ENCODE assay signal across 11 cellular contexts in the genomic region with DNA sequence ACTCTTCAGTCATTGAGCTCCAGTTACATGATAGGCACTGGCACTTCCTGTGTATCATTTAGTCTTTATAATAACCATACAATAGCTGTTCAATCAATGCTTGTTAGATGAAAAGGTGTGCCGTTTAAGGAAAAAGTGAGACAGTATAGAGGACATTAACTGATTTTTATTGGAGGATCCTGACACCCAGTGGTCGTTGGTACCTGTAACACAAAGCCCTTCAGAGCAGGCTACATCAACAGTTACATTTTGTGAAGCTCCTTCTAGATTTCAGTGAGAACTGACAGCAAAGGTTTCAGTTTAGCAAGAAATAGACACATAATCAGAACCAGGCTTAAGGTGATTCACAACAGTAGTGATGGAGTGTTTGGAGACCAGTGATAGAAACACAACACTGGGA. TPM values are rescaled to one million over a fixed set of nuclear protein-coding genes. Genes with fewer than 3 reads are reported as not detected.
A peak's percentile ranks its signal among the peaks of the same experiment; 100 is the strongest.
DNase-seq lines count a peak whose midpoint lies in the region; ATAC-seq and TF ChIP-seq lines count a peak whose summit lies in the region.
"Had no signal": no experiment of that assay in that cellular context is flagged by ENCODE, and none has a peak within 500 bp of the region (broad histone marks: within the 10 kb centered on the region; RNA-seq: fewer than 3 reads in every experiment).

No MANE protein-coding gene starts in this region.

- peaks cover 6% of the 10 kb centered on the region for H3K4me1 Mint-ChIP-seq in activated CD4-positive, alpha-beta memory T cell treated with anti-CD3 and anti-CD28 coated beads for 36 hours (ENCODE audit: low read depth)
- peaks cover 6% of the 10 kb centered on the region for H3K4me1 Mint-ChIP-seq in activated CD4-positive, alpha-beta memory T cell treated with anti-CD3 and anti-CD28 coated beads, Interleukin-2, amount 10 ng/mL, durations not matched to agents 7 days and 5 days

- TF ChIP-seq CTCF in astrocyte of the spinal cord (IDR thresholded peaks at IDR 0.05; ENCODE audit: low read depth, low read length): peak; percentile 27

- in situ Hi-C loops in astrocyte of the spinal cord (cut with HindIII; ENCODE audit: low sequenced_read_pairs): no loop called here

- intact Hi-C loops in activated CD4-positive, alpha-beta memory T cell treated with anti-CD3 and anti-CD28 coated beads for 36 hours (cut with micrococcal nuclease): loop anchor here (5.0 to 10.0 kb wide), 3 partner anchors 204 to 564 kb away; a partner anchor contains a TSS
- intact Hi-C loops in sciatic nerve (cut with DNase I): no loop called here

- ATAC-seq in sciatic nerve (peak; percentile 34), HG02759 (IDR thresholded peaks at IDR 0.05; ENCODE audit: unreplicated experiment) (no peak), GM18520 (IDR thresholded peaks at IDR 0.05; ENCODE audit: unreplicated experiment) (no peak)
- ATAC-seq: CD8-positive, alpha-beta T cell had no signal

- H3K9me3 Mint-ChIP-seq in activated CD4-positive, alpha-beta memory T cell treated with anti-CD3 and anti-CD28 coated beads for 36 hours: no peaks in the 10 kb centered on the region
- no peaks in the 10 kb centered on the region for H3K9me3 Mint-ChIP-seq in activated CD4-positive, alpha-beta memory T cell treated with anti-CD3 and anti-CD28 coated beads, Interleukin-2, amount 10 ng/mL, durations not matched to agents 7 days and 5 days
- H3K9me3 Mint-ChIP-seq: CD8-positive, alpha-beta T cell had no signal

- CTCF ChIA-PET in activated CD4-positive, alpha-beta memory T cell treated with anti-CD3 and anti-CD28 coated beads for 36 hours (lab: Charles Lee): interaction anchor here (0.5 to 2.6 kb wide), 8 partner anchors 13 to 758 kb away, joined by 3 to 6 read pairs (median 4); no protein-coding TSS in a partner anchor
- CTCF ChIA-PET in activated CD4-positive, alpha-beta memory T cell treated with anti-CD3 and anti-CD28 coated beads, Interleukin-2, amount 10 ng/mL, durations not matched to agents 7 days and 5 days (lab: Charles Lee): interaction anchor here (1.0 kb wide), 1 partner anchor 126 kb away, joined by 5 read pairs; no protein-coding TSS in a partner anchor

- H3K27ac Mint-ChIP-seq in activated CD4-positive, alpha-beta memory T cell treated with anti-CD3 and anti-CD28 coated beads for 36 hours: no peak overlapping the region
- no peak overlapping the region for H3K27ac Mint-ChIP-seq in activated CD4-positive, alpha-beta memory T cell treated with anti-CD3 and anti-CD28 coated beads, Interleukin-2, amount 10 ng/mL, durations not matched to agents 7 days and 5 days
- H3K27ac Mint-ChIP-seq: CD8-positive, alpha-beta T cell had no signal

- H3K4me3 ChIP-seq in astrocyte of the spinal cord (ENCODE audit: low read depth, low read length): no peak overlapping the region
- H3K4me3 ChIP-seq: spleen had no signal

- POLR2A ChIA-PET in activated CD4-positive, alpha-beta memory T cell treated with anti-CD3 and anti-CD28 coated beads for 36 hours (lab: Charles Lee): interaction anchor here (0.6 kb wide), 1 partner anchor 52 kb away, joined by 3 read pairs; no protein-coding TSS in a partner anchor
- POLR2A ChIA-PET in activated CD4-positive, alpha-beta memory T cell treated with anti-CD3 and anti-CD28 coated beads, Interleukin-2, amount 10 ng/mL, durations not matched to agents 7 days and 5 days (lab: Charles Lee): no interaction called here

- no peaks in the 10 kb centered on the region for H3K27me3 Mint-ChIP-seq in activated CD4-positive, alpha-beta memory T cell treated with anti-CD3 and anti-CD28 coated beads for 36 hours
- no peaks in the 10 kb centered on the region for H3K27me3 Mint-ChIP-seq in activated CD4-positive, alpha-beta memory T cell treated with anti-CD3 and anti-CD28 coated beads, Interleukin-2, amount 10 ng/mL, durations not matched to agents 7 days and 5 days

- DNase-seq in activated CD4-positive, alpha-beta memory T cell treated with anti-CD3 and anti-CD28 coated beads for 36 hours: peak; percentile 12
- no peak for DNase-seq in activated CD4-positive, alpha-beta memory T cell treated with anti-CD3 and anti-CD28 coated beads, Interleukin-2, amount 10 ng/mL, durations not matched to agents 7 days and 5 days
- DNase-seq in HT-29 (ENCODE audit: low spot score): peak; percentile 25
- peak; percentile 34 for DNase-seq in astrocyte of the spinal cord (ENCODE audit: low read depth, low spot score)
- DNase-seq in sciatic nerve (ENCODE audit: low spot score): no peak
- DNase-seq in NCI-H510A (lab: John Stamatoyannopoulos, UW): no peak
- DNase-seq: activated T-cell treated with anti-CD3 and anti-CD28 coated beads, Interleukin-2, amount 50 U/mL, for 1 hour; CD8-positive, alpha-beta T cell; spleen had no signal

- H3K4me3 Mint-ChIP-seq in activated CD4-positive, alpha-beta memory T cell treated with anti-CD3 and anti-CD28 coated beads for 36 hours: no peak overlapping the region
- no peak overlapping the region for H3K4me3 Mint-ChIP-seq in activated CD4-positive, alpha-beta memory T cell treated with anti-CD3 and anti-CD28 coated beads, Interleukin-2, amount 10 ng/mL, durations not matched to agents 7 days and 5 days
- H3K4me3 Mint-ChIP-seq: CD8-positive, alpha-beta T cell had no signal

- H3K36me3 Mint-ChIP-seq in activated CD4-positive, alpha-beta memory T cell treated with anti-CD3 and anti-CD28 coated beads for 36 hours: no peaks in the 10 kb centered on the region
- no peaks in the 10 kb centered on the region for H3K36me3 Mint-ChIP-seq in activated CD4-positive, alpha-beta memory T cell treated with anti-CD3 and anti-CD28 coated beads, Interleukin-2, amount 10 ng/mL, durations not matched to agents 7 days and 5 days (ENCODE audit: low read depth)

RNA-seq across cellular contexts. Expression of a gene that starts 44.2 kb away (rescaled TPM):
- under 1 TPM; 0.83 to 0.90 TPM for total RNA-seq in activated CD4-positive, alpha-beta memory T cell treated with anti-CD3 and anti-CD28 coated beads for 36 hours
- under 1 TPM; 0.45 to 0.53 TPM for total RNA-seq in activated CD4-positive, alpha-beta memory T cell treated with anti-CD3 and anti-CD28 coated beads, Interleukin-2, amount 10 ng/mL, durations not matched to agents 7 days and 5 days
- total RNA-seq in HT-29 (2014; rRNA removed; shearing (Covaris generic)): 0.08 and 0.31 TPM in 2 replicates
- 1.7 TPM for total RNA-seq in sciatic nerve

Comparison
In these comparisons a context has a peak if more than half of its experiments do, and no peak if none do; other contexts are left out.
1. DNase-seq: peak in activated CD4-positive, alpha-beta memory T cell treated with anti-CD3 and anti-CD28 coated beads for 36 hours (single experiment), HT-29 (single experiment) and astrocyte of the spinal cord (single experiment); none in activated CD4-positive, alpha-beta memory T cell treated with anti-CD3 and anti-CD28 coated beads, Interleukin-2, amount 10 ng/mL, durations not matched to agents 7 days and 5 days (single experiment), sciatic nerve (single experiment) and NCI-H510A (single experiment).